Comparison of ENCODE assay signal across 2 cellular contexts in the genomic region with DNA sequence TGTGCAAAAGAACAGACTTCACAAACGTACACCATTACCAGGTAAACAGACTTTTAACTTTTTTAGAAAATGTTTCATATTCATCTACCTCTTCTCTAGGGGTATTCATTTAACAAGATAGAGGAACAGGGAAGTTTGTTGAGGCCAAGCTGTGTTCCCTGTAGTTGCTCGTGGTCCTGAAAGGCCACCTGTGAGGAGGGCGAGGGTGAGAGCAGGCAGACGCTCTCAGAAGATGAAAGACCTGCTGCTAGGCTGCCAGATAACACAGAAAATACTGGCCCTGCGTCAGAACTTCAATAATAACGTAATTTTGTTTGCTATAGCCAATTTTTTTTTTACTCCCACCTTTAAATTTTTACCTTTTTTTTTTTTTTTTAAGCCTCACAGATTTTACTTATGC.
TF ChIP-seq lines count a peak whose summit lies in the region.

No MANE protein-coding gene starts in this region.

TF ChIP-seq in HCT116, 20 proteins besides CTCF, POLR2A, EP300 and RAD21:
- TF ChIP-seq SP1 (IDR thresholded peaks at IDR 0.05; ENCODE audit: low read depth), result no peak
- no peak for TF ChIP-seq YY1 (IDR thresholded peaks at IDR 0.05; ENCODE audit: extremely low read depth, insufficient replicate concordance, low read depth, low read length)
- TF ChIP-seq, protein P1, sequence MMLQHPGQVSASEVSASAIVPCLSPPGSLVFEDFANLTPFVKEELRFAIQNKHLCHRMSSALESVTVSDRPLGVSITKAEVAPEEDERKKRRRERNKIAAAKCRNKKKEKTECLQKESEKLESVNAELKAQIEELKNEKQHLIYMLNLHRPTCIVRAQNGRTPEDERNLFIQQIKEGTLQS (IDR thresholded peaks at IDR 0.05), result no peak
- TF ChIP-seq MAX (IDR thresholded peaks at IDR 0.05), result no peak
- TF ChIP-seq JUND (IDR thresholded peaks at IDR 0.05), result no peak
- TF ChIP-seq POLR2AphosphoS5 (IDR thresholded peaks at IDR 0.05; ENCODE audit: low read depth, low read length), result no peak
- no peak for TF ChIP-seq SIN3A (IDR thresholded peaks at IDR 0.05; ENCODE audit: low read depth)
- TF ChIP-seq FOSL1 (IDR thresholded peaks at IDR 0.05; ENCODE audit: low read depth), result no peak
- no peak for TF ChIP-seq EZH2phosphoT487 (IDR thresholded peaks at IDR 0.05; ENCODE audit: borderline replicate concordance)

TF ChIP-seq in GM12878, 131 proteins besides CTCF, POLR2A, EP300 and RAD21:
- TF ChIP-seq, protein P2, sequence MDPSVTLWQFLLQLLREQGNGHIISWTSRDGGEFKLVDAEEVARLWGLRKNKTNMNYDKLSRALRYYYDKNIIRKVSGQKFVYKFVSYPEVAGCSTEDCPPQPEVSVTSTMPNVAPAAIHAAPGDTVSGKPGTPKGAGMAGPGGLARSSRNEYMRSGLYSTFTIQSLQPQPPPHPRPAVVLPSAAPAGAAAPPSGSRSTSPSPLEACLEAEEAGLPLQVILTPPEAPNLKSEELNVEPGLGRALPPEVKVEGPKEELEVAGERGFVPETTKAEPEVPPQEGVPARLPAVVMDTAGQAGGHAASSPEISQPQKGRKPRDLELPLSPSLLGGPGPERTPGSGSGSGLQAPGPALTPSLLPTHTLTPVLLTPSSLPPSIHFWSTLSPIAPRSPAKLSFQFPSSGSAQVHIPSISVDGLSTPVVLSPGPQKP (IDR thresholded peaks at IDR 0.05; ENCODE audit: low read depth, low read length), result no peak
- TF ChIP-seq MEF2A (IDR thresholded peaks at IDR 0.05; ENCODE audit: insufficient read depth, low read depth, low read length) (no peak), CUX1 (IDR thresholded peaks at IDR 0.05; ENCODE audit: insufficient replicate concordance, low read depth, low read length) (no peak), E4F1 (IDR thresholded peaks at IDR 0.05; ENCODE audit: borderline replicate concordance, partially characterized antibody) (no peak), STAT3 (IDR thresholded peaks at IDR 0.05; ENCODE audit: low read depth, low read length) (no peak), GATAD2B (conservative IDR thresholded peaks at IDR 0.05; ENCODE audit: low read depth) (no peak), NR2C1 (IDR thresholded peaks at IDR 0.05) (no peak), CBX3 (IDR thresholded peaks at IDR 0.05; ENCODE audit: borderline replicate concordance, low read depth) (no peak), NR2C2 (IDR thresholded peaks at IDR 0.05; ENCODE audit: borderline replicate concordance, control insufficient read depth, insufficient read length, low read depth) (no peak), HDAC6 (IDR thresholded peaks at IDR 0.05; ENCODE audit: unreplicated experiment) (no peak)
- TF ChIP-seq, protein P3, sequence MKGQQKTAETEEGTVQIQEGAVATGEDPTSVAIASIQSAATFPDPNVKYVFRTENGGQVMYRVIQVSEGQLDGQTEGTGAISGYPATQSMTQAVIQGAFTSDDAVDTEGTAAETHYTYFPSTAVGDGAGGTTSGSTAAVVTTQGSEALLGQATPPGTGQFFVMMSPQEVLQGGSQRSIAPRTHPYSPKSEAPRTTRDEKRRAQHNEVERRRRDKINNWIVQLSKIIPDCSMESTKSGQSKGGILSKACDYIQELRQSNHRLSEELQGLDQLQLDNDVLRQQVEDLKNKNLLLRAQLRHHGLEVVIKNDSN (IDR thresholded peaks at IDR 0.05; ENCODE audit: borderline replicate concordance, extremely low read length, insufficient read depth, low read depth, low read length), result no peak
